ENCODE assay signal across 8 cellular contexts in genomic region chr15:89101302-89102191, GRCh38. TPM values are rescaled to one million over a fixed set of nuclear protein-coding genes. Genes with fewer than 3 reads are reported as not detected.
DNase-seq lines count a peak whose midpoint lies in the region; ATAC-seq and TF ChIP-seq lines count a peak whose summit lies in the region.

No MANE protein-coding gene starts in this region.

- peaks cover 0 to 7% of the 10 kb centered on the region in 2 donors for H3K36me3 ChIP-seq in gastroesophageal sphincter

- TF ChIP-seq POLR2A in gastroesophageal sphincter (IDR thresholded peaks at IDR 0.05) = no peak

- CTCF ChIA-PET in activated CD4-positive, alpha-beta T cell treated with anti-CD3 and anti-CD28 coated beads, Interleukin-2, amount 10 ng/mL, durations not matched to agents 7 days and 5 days (lab: Charles Lee) = interaction anchor here (0.6 to 1.7 kb wide), 3 partner anchors 14 to 463 kb away, joined by 3 to 4 read pairs (median 3); partner anchors contain the start of gene ABHD2

- H3K4me3 Mint-ChIP-seq in activated CD4-positive, alpha-beta T cell treated with anti-CD3 and anti-CD28 coated beads, Interleukin-2, amount 10 ng/mL, durations not matched to agents 7 days and 5 days = no peak overlapping the region

- 18 to 21% methylated on average over 6 to 8 of the region's 8 CpGs for WGBS in gastroesophageal sphincter (ENCODE audit: low coverage in 1 of 2), 2 donors

- no peaks in the 10 kb centered on the region for H3K27me3 Mint-ChIP-seq in activated CD4-positive, alpha-beta T cell treated with anti-CD3 and anti-CD28 coated beads, Interleukin-2, amount 10 ng/mL, durations not matched to agents 7 days and 5 days

- H3K27ac ChIP-seq in gastroesophageal sphincter = peak overlapping the region; percentile 87 to 98 (median 94)

- no peak for TF ChIP-seq EP300 in gastroesophageal sphincter (IDR thresholded peaks at IDR 0.05)

- no peaks in the 10 kb centered on the region for H3K9me3 ChIP-seq in gastroesophageal sphincter

- ATAC-seq in SK-N-SH treated with all-trans-retinoic acid at 6 μM for 48 hours = peak; percentile 89
- peak; percentile 96 for ATAC-seq in gastroesophageal sphincter

- H3K4me3 ChIP-seq in gastroesophageal sphincter (no peak overlapping the region), skeletal muscle cell (ENCODE audit: low read depth, low read length) (no peak overlapping the region)

- POLR2A ChIA-PET in activated CD4-positive, alpha-beta T cell treated with anti-CD3 and anti-CD28 coated beads, Interleukin-2, amount 10 ng/mL, durations not matched to agents 7 days and 5 days (lab: Charles Lee) = interaction anchor here (0.8 kb wide), 1 partner anchor 31 kb away, joined by 3 read pairs; no protein-coding TSS in a partner anchor

- H3K36me3 Mint-ChIP-seq in activated CD4-positive, alpha-beta T cell treated with anti-CD3 and anti-CD28 coated beads, Interleukin-2, amount 10 ng/mL, durations not matched to agents 7 days and 5 days (ENCODE audit: low read depth) = peaks cover 22% of the 10 kb centered on the region

- H3K27me3 ChIP-seq in gastroesophageal sphincter = no peaks in the 10 kb centered on the region

- H3K9me3 Mint-ChIP-seq in activated CD4-positive, alpha-beta T cell treated with anti-CD3 and anti-CD28 coated beads, Interleukin-2, amount 10 ng/mL, durations not matched to agents 7 days and 5 days = no peaks in the 10 kb centered on the region

- no peak for TF ChIP-seq CTCF in gastroesophageal sphincter (IDR thresholded peaks at IDR 0.05)

- peaks cover 13% of the 10 kb centered on the region for H3K4me1 Mint-ChIP-seq in activated CD4-positive, alpha-beta T cell treated with anti-CD3 and anti-CD28 coated beads, Interleukin-2, amount 10 ng/mL, durations not matched to agents 7 days and 5 days

- in situ Hi-C loops in G401 (cut with HindIII; ENCODE audit: low sequenced_read_pairs) = no loop called here

- peak; percentile 83 for DNase-seq in G401 (ENCODE audit: low spot score)
- DNase-seq in skeletal muscle cell (ENCODE audit: low read depth) = peak; percentile 88
- no peak for DNase-seq in COR-L47 (lab: John Stamatoyannopoulos, UW)
- DNase-seq in activated CD4-positive, alpha-beta T cell treated with anti-CD3 and anti-CD28 coated beads, Interleukin-2, amount 10 ng/mL, durations not matched to agents 7 days and 5 days = no peak
- no peak for DNase-seq in NCI-H2107 (lab: John Stamatoyannopoulos, UW)
- DNase-seq in ecto neural progenitor cell (ENCODE audit: low spot score) = no peak

- peaks cover 25 to 98% (median 47%) of the 10 kb centered on the region in 3 donors for H3K4me1 ChIP-seq in gastroesophageal sphincter

- no peak overlapping the region for H3K27ac Mint-ChIP-seq in activated CD4-positive, alpha-beta T cell treated with anti-CD3 and anti-CD28 coated beads, Interleukin-2, amount 10 ng/mL, durations not matched to agents 7 days and 5 days

TF ChIP-seq in SK-N-SH treated with all-trans-retinoic acid at 6 μM for 48 hours, 23 proteins besides CTCF, POLR2A, EP300 and RAD21:
- TF ChIP-seq PATZ1 (CRISPR knock-in tag; IDR thresholded peaks at IDR 0.05; ENCODE audit: borderline replicate concordance) (no peak), TOX (CRISPR knock-in tag; IDR thresholded peaks at IDR 0.05; ENCODE audit: borderline replicate concordance) (0 out of 2 replicates have a peak, but pooled peaks have one; percentile 48), TSHZ2 (CRISPR knock-in tag; IDR thresholded peaks at IDR 0.05) (0 out of 2 replicates have a peak, but pooled peaks have one; percentile 15), ZNF565 (CRISPR knock-in tag; conservative IDR thresholded peaks at IDR 0.05; ENCODE audit: low read depth) (no peak), ARNTL (CRISPR knock-in tag; IDR thresholded peaks at IDR 0.05; ENCODE audit: borderline replicate concordance, low read depth) (no peak), ZC3H10 (CRISPR knock-in tag; IDR thresholded peaks at IDR 0.05) (no peak), ZFP3 (CRISPR knock-in tag; IDR thresholded peaks at IDR 0.05) (peak; percentile 66), ZFP30 (CRISPR knock-in tag; IDR thresholded peaks at IDR 0.05) (no peak), SNAI2 (CRISPR knock-in tag; IDR thresholded peaks at IDR 0.05) (no peak), ISL1 (CRISPR knock-in tag; IDR thresholded peaks at IDR 0.05) (peak; percentile 59; the same call in 1 of the 2 replicates), GLIS3 (CRISPR knock-in tag; IDR thresholded peaks at IDR 0.05) (0 out of 2 replicates have a peak, but pooled peaks have one; percentile 28)

RNA-seq across cellular contexts. Expression of gene ABHD2, which starts 13.3 kb away (rescaled TPM):
- total RNA-seq in G401 (2014; rRNA removed; shearing (Covaris generic)) = 11.0 and 12.4 TPM in 2 replicates
- total RNA-seq in gastroesophageal sphincter = 100 to 1,000 TPM in 1 of 4 donors, 10 to 100 TPM in 3; 54.6 to 108 (median 75.9) TPM
- 10 to 100 TPM; 79.7 to 89.0 TPM for total RNA-seq in activated CD4-positive, alpha-beta T cell treated with anti-CD3 and anti-CD28 coated beads, Interleukin-2, amount 10 ng/mL, durations not matched to agents 7 days and 5 days

Comparison
In these comparisons a context has a peak if more than half of its experiments do, and no peak if none do; other contexts are left out.
1. DNase-seq: peak in G401 (single experiment) and skeletal muscle cell (single experiment); none in COR-L47 (single experiment), activated CD4-positive, alpha-beta T cell treated with anti-CD3 and anti-CD28 coated beads, Interleukin-2, amount 10 ng/mL, durations not matched to agents 7 days and 5 days (single experiment), NCI-H2107 (single experiment) and ecto neural progenitor cell (single experiment).